In genomic region chr4:54677416-54677815, GRCh38 we compare ENCODE assay signal across 16 cellular contexts. TPM values are rescaled to one million over a fixed set of nuclear protein-coding genes. Genes with fewer than 3 reads are reported as not detected.
A peak's percentile ranks its signal among the peaks of the same experiment; 100 is the strongest.
DNase-seq lines count a peak whose midpoint lies in the region; TF ChIP-seq lines count a peak whose summit lies in the region.
"Had no signal": no experiment of that assay in that cellular context is flagged by ENCODE, and none has a peak within 500 bp of the region (broad histone marks: within the 10 kb centered on the region; RNA-seq: fewer than 3 reads in every experiment).

No MANE protein-coding gene starts in this region.

- H3K27ac ChIP-seq in 22Rv1 (no peak overlapping the region), brain microvascular endothelial cell (no peak overlapping the region), tibial nerve (no peak overlapping the region), esophagus squamous epithelium (no peak overlapping the region)

- POLR2A ChIA-PET in HEK293T (lab: Yijun Ruan, JAX): no interaction called here

- H3K4me1 ChIP-seq in tibial nerve (no peaks in the 10 kb centered on the region), esophagus squamous epithelium (no peaks in the 10 kb centered on the region)

- intact Hi-C loops in esophagus squamous epithelium (cut with DNase I): no loop called here

- peak; percentile 30 for DNase-seq in HEK293T (ENCODE audit: extremely low spot score)
- no peak for DNase-seq in brain microvascular endothelial cell
- peak; percentile 43 for DNase-seq in iPS-NIHi7 (ENCODE audit: extremely low spot score)
- DNase-seq in NCI-H146 treated with DMSO at 0.1 percent for 48 hours (lab: John Stamatoyannopoulos, UW; ENCODE audit: unreplicated experiment): no peak
- DNase-seq in tibial nerve (ENCODE audit: low spot score in 2 of 2): no peak
- no peak for DNase-seq in esophagus squamous epithelium (lab: John Stamatoyannopoulos, UW)
- DNase-seq in GM19238 (ENCODE audit: insufficient read length, low spot score): no peak
- DNase-seq: 8988T; CD8-positive, alpha-beta T cell; GDM1; HCEC 1CT; KBM-7; NCI-H1436 treated with DMSO at 0.1 percent for 48 hours; NCI-H524; SHP77 had no signal

- H3K9me3 ChIP-seq in tibial nerve (no peaks in the 10 kb centered on the region), esophagus squamous epithelium (no peaks in the 10 kb centered on the region)

- no peak for TF ChIP-seq POLR2A in tibial nerve (IDR thresholded peaks at IDR 0.05)
- TF ChIP-seq POLR2A in esophagus squamous epithelium (IDR thresholded peaks at IDR 0.05): no peak

- H3K4me3 ChIP-seq in brain microvascular endothelial cell (ENCODE audit: low read depth, low read length) (no peak overlapping the region), tibial nerve (no peak overlapping the region), esophagus squamous epithelium (no peak overlapping the region)

- CTCF ChIA-PET in HEK293T (lab: Yijun Ruan, JAX): no interaction called here

- H3K36me3 ChIP-seq in brain microvascular endothelial cell (replicated peaks) (no peaks in the 10 kb centered on the region), tibial nerve (no peaks in the 10 kb centered on the region), esophagus squamous epithelium (no peaks in the 10 kb centered on the region)

- TF ChIP-seq CTCF in 22Rv1 (IDR thresholded peaks at IDR 0.05) (0 out of 2 replicates have a peak, but pooled peaks have one; percentile 10), brain microvascular endothelial cell (IDR thresholded peaks at IDR 0.05; ENCODE audit: low read depth, low read length, missing control alignments) (peak; percentile 26), tibial nerve (IDR thresholded peaks at IDR 0.05) (no peak), esophagus squamous epithelium (IDR thresholded peaks at IDR 0.05) (no peak)

- TF ChIP-seq EP300 in tibial nerve (IDR thresholded peaks at IDR 0.05): no peak

- H3K27me3 ChIP-seq in brain microvascular endothelial cell (replicated peaks) (no peaks in the 10 kb centered on the region), tibial nerve (no peaks in the 10 kb centered on the region), esophagus squamous epithelium (no peaks in the 10 kb centered on the region)

- WGBS in tibial nerve, 2 donors: 78% methylated on average over 3 of the region's 3 CpGs
- WGBS in esophagus squamous epithelium, 2 donors: 81 to 85% methylated on average over 3 of the region's 3 CpGs

- in situ Hi-C loops in brain microvascular endothelial cell (cut with HindIII; ENCODE audit: low pct_ligation_motif_present, low sequenced_read_pairs): no loop called here

TF ChIP-seq in HEK293T, 16 proteins besides CTCF, POLR2A, EP300 and RAD21:
- TF ChIP-seq ZNF384 (IDR thresholded peaks at IDR 0.05): no peak
- TF ChIP-seq FOXK2 (IDR thresholded peaks at IDR 0.05): no peak
- TF ChIP-seq TARDBP (IDR thresholded peaks at IDR 0.05): no peak
- TF ChIP-seq ARNT (IDR thresholded peaks at IDR 0.05): no peak
- TF ChIP-seq HDGF (IDR thresholded peaks at IDR 0.05; ENCODE audit: borderline replicate concordance): no peak
- no peak for TF ChIP-seq FOXA1 (IDR thresholded peaks at IDR 0.05)
- no peak for TF ChIP-seq PKNOX1 (IDR thresholded peaks at IDR 0.05)
- no peak for TF ChIP-seq L3MBTL2 (conservative IDR thresholded peaks at IDR 0.05)
- TF ChIP-seq LEF1 (IDR thresholded peaks at IDR 0.05; ENCODE audit: borderline replicate concordance): no peak
- no peak for TF ChIP-seq SUZ12 (IDR thresholded peaks at IDR 0.05)
- TF ChIP-seq SP1 (IDR thresholded peaks at IDR 0.05): no peak
- TF ChIP-seq NFRKB (IDR thresholded peaks at IDR 0.05): no peak
- TF ChIP-seq FOXM1 (IDR thresholded peaks at IDR 0.05; ENCODE audit: borderline replicate concordance): no peak
- TF ChIP-seq ELF4 (IDR thresholded peaks at IDR 0.05): no peak
TF ChIP-seq in HEK293T: peak in this region for 0.

RNA-seq across cellular contexts. Expression of gene KIT, which starts 19.7 kb away (rescaled TPM):
- 10 to 100 TPM in 1 of 4 donors, 1 to 10 TPM in 3; 1.5 to 18.6 (median 8.4) TPM for total RNA-seq in tibial nerve
- total RNA-seq in esophagus squamous epithelium: 10 to 100 TPM in 1 of 4 donors, 1 to 10 TPM in 2, under 1 TPM in 1; 0.61 to 36.8 (median 4.0) TPM

Comparison
In these comparisons a context has a peak if more than half of its experiments do, and no peak if none do; other contexts are left out.
1. CTCF ChIP-seq: peak in 22Rv1 (single experiment) and brain microvascular endothelial cell (single experiment); none in tibial nerve (0 of 5) and esophagus squamous epithelium (0 of 6).
2. DNase-seq: peak in HEK293T (single experiment) and iPS-NIHi7 (single experiment); none in brain microvascular endothelial cell (single experiment), NCI-H146 treated with DMSO at 0.1 percent for 48 hours (single experiment), tibial nerve (0 of 2), esophagus squamous epithelium (single experiment) and GM19238 (single experiment).